8 cellular contexts compared by ENCODE assay signal in the genomic region with DNA sequence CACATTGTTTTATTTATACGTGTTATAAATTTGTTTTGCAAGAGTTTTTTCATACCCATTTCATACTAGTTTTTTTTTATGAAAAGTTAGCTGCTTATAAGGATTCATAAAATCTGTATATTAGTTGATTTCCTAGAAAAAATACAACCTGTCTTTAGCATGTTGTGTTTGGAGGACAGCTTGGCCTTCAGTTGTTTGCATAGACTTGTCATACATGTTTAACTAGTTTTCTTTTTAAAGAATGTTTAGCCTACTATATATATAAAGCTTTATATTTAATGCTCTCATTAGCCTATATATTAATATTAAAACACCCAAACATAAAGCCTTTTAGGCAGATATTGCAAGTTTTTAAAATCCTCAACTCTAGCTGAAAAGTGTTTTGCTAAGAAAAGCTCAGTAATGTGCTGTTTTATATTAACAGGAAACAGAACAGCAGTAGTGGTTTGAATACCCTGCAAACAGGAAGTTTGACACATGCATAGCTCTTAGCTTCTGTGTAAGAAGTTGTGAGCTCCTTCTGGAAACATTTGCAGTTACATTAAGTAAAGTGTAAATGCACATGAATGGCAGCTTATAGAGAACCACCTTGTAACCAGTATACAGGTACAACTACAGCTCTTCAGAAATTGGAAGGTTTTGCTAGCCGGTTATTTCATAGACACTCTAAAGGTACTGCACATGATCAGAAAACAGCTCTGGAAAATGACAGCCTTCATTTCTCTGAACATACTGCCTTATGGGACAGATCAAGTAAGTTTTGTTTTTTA. TPM values are rescaled to one million over a fixed set of nuclear protein-coding genes. Genes with fewer than 3 reads are reported as not detected.
DNase-seq lines count a peak whose midpoint lies in the region; ATAC-seq and TF ChIP-seq lines count a peak whose summit lies in the region.

A gene (plus strand): TSS at position 476 of the 770 bp plus-strand sequence. CDS start 91 bp downstream, at position 567.

- H4K20me1 ChIP-seq in mammary epithelial cell (ENCODE audit: insufficient read depth, low read length): no peaks in the 10 kb centered on the region

- H3K4me3 ChIP-seq in mammary epithelial cell (replicated peaks in 1 of 3; ENCODE audit: insufficient read depth in 1 of 3, low read depth in 2 of 3, low read length in 3 of 3): no peak within 1 kb of the TSS
- H3K4me3 ChIP-seq in left lung: peak within 1 kb of the TSS in 1 of 2 donors; percentile 13
- H3K4me3 ChIP-seq in tibial nerve: peak within 1 kb of the TSS in 2 of 4 donors; percentile 24 to 27

- no peak within 1 kb of the TSS for H3K9ac ChIP-seq in mammary epithelial cell (ENCODE audit: insufficient read depth, low read length)

- no peaks in the 10 kb centered on the region for H3K79me2 ChIP-seq in mammary epithelial cell (ENCODE audit: insufficient read depth, low read length)

- H3K4me2 ChIP-seq in mammary epithelial cell (ENCODE audit: insufficient read depth, low read depth, low read length): peak within 1 kb of the TSS; percentile 61

- H3K36me3 ChIP-seq in mammary epithelial cell (ENCODE audit: insufficient read depth, low read length) (no peaks in the 10 kb centered on the region), left lung (no peaks in the 10 kb centered on the region), tibial nerve (no peaks in the 10 kb centered on the region)

- H3K27me3 ChIP-seq in mammary epithelial cell (ENCODE audit: insufficient read depth, low read length): no peaks in the 10 kb centered on the region
- H3K27me3 ChIP-seq in left lung: no peaks in the 10 kb centered on the region
- H3K27me3 ChIP-seq in tibial nerve: no peaks in the 10 kb centered on the region

- peak within 1 kb of the TSS; percentile 46 for H2AFZ ChIP-seq in mammary epithelial cell (ENCODE audit: low read depth, low read length)

- TF ChIP-seq CTCF in mammary epithelial cell (conservative IDR thresholded peaks at IDR 0.05 in 1 of 2, IDR thresholded peaks at IDR 0.05 in 1 of 2; ENCODE audit: extremely low read depth in 1 of 2, insufficient read depth in 1 of 2, low read depth in 1 of 2, low read length in 2 of 2) (no peak), left lung (IDR thresholded peaks at IDR 0.05) (no peak), tibial nerve (IDR thresholded peaks at IDR 0.05) (no peak)

- CTCF ChIA-PET in mammary epithelial cell (lab: Charles Lee; ENCODE audit: low non-redundant PET): interaction anchor here (0.5 to 0.9 kb wide), 3 partner anchors 47 to 800 kb away, joined by 3 to 6 read pairs (median 4); no protein-coding TSS in a partner anchor

- peak; percentile 15 for DNase-seq in activated CD4-positive, CD25-positive, alpha-beta regulatory T cell treated with anti-CD3 and anti-CD28 coated beads, Interleukin-2, amount 50 U/mL, for 16 hours (ENCODE audit: low read depth, low spot score)
- DNase-seq in activated CD4-positive, CD25-positive, alpha-beta regulatory T cell (lab: John Stamatoyannopoulos, UW): no peak
- DNase-seq in NCI-H69 (lab: John Stamatoyannopoulos, UW) (peak; percentile 18), mammary epithelial cell (peak; percentile 27), left lung (no peak), tibial nerve (ENCODE audit: low spot score in 2 of 2) (no peak), HPDE6-E6E7 (ENCODE audit: extremely low spot score) (no peak)

- no peak for TF ChIP-seq POLR2A in tibial nerve (IDR thresholded peaks at IDR 0.05)

- ATAC-seq in HG02588 (IDR thresholded peaks at IDR 0.05; ENCODE audit: unreplicated experiment) (peak; percentile 93), left lung (peak; percentile 85)

- peak in 1 of 2 donors; percentile 35 for TF ChIP-seq EP300 in tibial nerve (IDR thresholded peaks at IDR 0.05)

- H3K27ac ChIP-seq in mammary epithelial cell (ENCODE audit: insufficient read depth, low read depth, low read length) (no peak within 1 kb of the TSS), left lung (peak within 1 kb of the TSS; percentile 55 to 57), tibial nerve (peak within 1 kb of the TSS in 3 of 4 donors; percentile 37 to 64 (median 59))

- intact Hi-C loops in mammary epithelial cell (cut with micrococcal nuclease) (loop anchor here (2.0 to 5.0 kb wide), 4 partner anchors 43 to 628 kb away; no protein-coding TSS in a partner anchor), left lung (cut with DNase I) (loop anchor here in 1 of 2 donors (5.0 to 10.0 kb wide), 2 partner anchors 293 to 481 kb away; no protein-coding TSS in a partner anchor)

- H3K4me1 ChIP-seq in mammary epithelial cell (ENCODE audit: insufficient read depth, low read length): peaks cover 17% of the 10 kb centered on the region
- H3K4me1 ChIP-seq in left lung: peaks cover 0 to 36% of the 10 kb centered on the region in 2 donors
- H3K4me1 ChIP-seq in tibial nerve: peaks cover 0 to 10% (median 5%) of the 10 kb centered on the region in 4 donors

- in situ Hi-C loops in mammary epithelial cell (cut with MboI; ENCODE audit: low sequenced_read_pairs in 2 of 2): loop anchor here (10.0 to 25.0 kb wide), 3 partner anchors 291 to 618 kb away; no protein-coding TSS in a partner anchor

- WGBS in mammary epithelial cell (ENCODE audit: low coverage, missing lambda C conversion rate): 75% methylated on average over 2 of the region's 2 CpGs
- 55 to 60% methylated on average over 2 of the region's 2 CpGs for WGBS in tibial nerve, 2 donors

- TSS peak; percentile 31 for BruUV-seq in mammary epithelial cell (replicated peaks; lab: Mats Ljungman, UMichigan)

- dilution Hi-C loops in mammary epithelial cell (cut with HindIII; ENCODE audit: low sequenced_read_pairs): no loop called here

- H3K9me3 ChIP-seq in mammary epithelial cell (replicated peaks; ENCODE audit: insufficient read depth, low read length) (no peaks in the 10 kb centered on the region), left lung (peaks cover 0 to 5% of the 10 kb centered on the region in 2 donors), tibial nerve (peaks cover 0 to 7% (median 0%) of the 10 kb centered on the region in 4 donors)

RNA-seq across cellular contexts. Expression of the gene that starts here (rescaled TPM):
- total RNA-seq in mammary epithelial cell (10 to 100 TPM; 25.3 to 29.0 TPM), left lung (10 to 100 TPM; 22.4 to 37.1 TPM), tibial nerve (10 to 100 TPM; 13.4 to 17.3 (median 15.3) TPM)
- polyA plus RNA-seq in mammary epithelial cell: 8.9 TPM
- polyA minus RNA-seq in mammary epithelial cell: 11.3 TPM

Comparison
In these comparisons a context has a peak if more than half of its experiments do, and no peak if none do; other contexts are left out.
1. DNase-seq: peak in activated CD4-positive, CD25-positive, alpha-beta regulatory T cell treated with anti-CD3 and anti-CD28 coated beads, Interleukin-2, amount 50 U/mL, for 16 hours (single experiment), NCI-H69 (single experiment) and mammary epithelial cell (single experiment); none in activated CD4-positive, CD25-positive, alpha-beta regulatory T cell (0 of 4), left lung (0 of 2), tibial nerve (0 of 2) and HPDE6-E6E7 (single experiment).